Comparison of ENCODE assay signal across 8 cellular contexts in the genomic region with DNA sequence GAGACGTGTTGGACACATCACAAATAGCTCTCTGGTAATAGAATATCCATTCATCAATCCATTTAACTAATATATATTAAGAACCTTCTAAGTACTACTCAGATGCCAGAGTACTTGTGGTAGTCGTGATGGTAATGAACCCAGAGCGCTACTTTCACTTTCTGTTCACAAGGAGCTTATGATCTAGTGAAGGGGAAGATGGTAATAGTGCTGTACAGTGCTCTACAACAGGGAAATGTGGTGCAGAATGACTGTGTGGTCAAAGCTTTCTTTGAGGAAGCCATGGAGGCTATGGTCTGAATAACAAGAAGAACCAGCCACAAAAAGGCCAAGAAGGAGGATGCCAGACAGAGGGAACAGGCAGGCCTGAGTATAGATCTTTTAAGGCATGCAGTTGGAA.
DNase-seq lines count a peak whose midpoint lies in the region; ATAC-seq, FAIRE-seq and TF ChIP-seq lines count a peak whose summit lies in the region.

No MANE protein-coding gene starts in this region.

- no peaks in the 10 kb centered on the region for H4K20me1 ChIP-seq in osteoblast (ENCODE audit: insufficient read depth, low read length)

- H3K27me3 ChIP-seq in osteoblast (ENCODE audit: insufficient read depth, low read length): no peaks in the 10 kb centered on the region

- H3K27me3 Mint-ChIP-seq in activated naive CD8-positive, alpha-beta T cell treated with anti-CD3 and anti-CD28 coated beads, Interleukin-2, amount 10 ng/mL, durations not matched to agents 7 days and 5 days: peaks cover 2% of the 10 kb centered on the region

- peaks cover 6% of the 10 kb centered on the region for H3K4me1 ChIP-seq in osteoblast (ENCODE audit: insufficient read depth, low read length)

- POLR2A ChIA-PET in activated naive CD8-positive, alpha-beta T cell treated with anti-CD3 and anti-CD28 coated beads, Interleukin-2, amount 10 ng/mL, durations not matched to agents 7 days and 5 days (lab: Charles Lee): interaction anchor here (0.9 to 2.5 kb wide), 8 partner anchors 12 to 55 kb away, joined by 3 to 20 read pairs (median 8); no protein-coding TSS in a partner anchor

- peaks cover 4% of the 10 kb centered on the region for H3K36me3 Mint-ChIP-seq in activated naive CD8-positive, alpha-beta T cell treated with anti-CD3 and anti-CD28 coated beads, Interleukin-2, amount 10 ng/mL, durations not matched to agents 7 days and 5 days

- ATAC-seq in GM21360 (IDR thresholded peaks at IDR 0.05; ENCODE audit: unreplicated experiment) (peak; percentile 92), HG03571 (IDR thresholded peaks at IDR 0.05; ENCODE audit: unreplicated experiment) (peak; percentile 54)
- ATAC-seq in activated naive CD8-positive, alpha-beta T cell treated with anti-CD3 and anti-CD28 coated beads, Interleukin-2, amount 10 ng/mL, durations not matched to agents 7 days and 5 days (ENCODE audit: low read depth): peak; percentile 96

- H3K27ac ChIP-seq in osteoblast (ENCODE audit: low read depth, low read length): no peak overlapping the region

- H3K4me1 Mint-ChIP-seq in activated naive CD8-positive, alpha-beta T cell treated with anti-CD3 and anti-CD28 coated beads, Interleukin-2, amount 10 ng/mL, durations not matched to agents 7 days and 5 days: peaks cover 11% of the 10 kb centered on the region

- no peak for FAIRE-seq in urothelium cell line (lab: Jason Lieb, UNC)

- H2AFZ ChIP-seq in osteoblast (ENCODE audit: low read length): peak overlapping the region; percentile 59

- H3K9me3 ChIP-seq in osteoblast (ENCODE audit: low read depth, low read length): no peaks in the 10 kb centered on the region

- peak; percentile 52 for DNase-seq in DMS53 (lab: John Stamatoyannopoulos, UW)
- DNase-seq in activated naive CD8-positive, alpha-beta T cell treated with anti-CD3 and anti-CD28 coated beads, Interleukin-2, amount 10 ng/mL, durations not matched to agents 7 days and 5 days: no peak
- no peak for DNase-seq in osteoblast (ENCODE audit: insufficient read length, low spot score, missing footprints)
- DNase-seq in SHP77 treated with DMSO at 0.1 percent for 48 hours (lab: John Stamatoyannopoulos, UW): no peak
- DNase-seq in urothelium cell line (ENCODE audit: low spot score): no peak
- no peak for DNase-seq in hippocampal formation (lab: John Stamatoyannopoulos, UW)

- no peaks in the 10 kb centered on the region for H3K36me3 ChIP-seq in osteoblast (ENCODE audit: insufficient read depth, low read length)

- H3K4me3 ChIP-seq in osteoblast (ENCODE audit: insufficient read depth, low read length): no peak overlapping the region

- H3K27ac Mint-ChIP-seq in activated naive CD8-positive, alpha-beta T cell treated with anti-CD3 and anti-CD28 coated beads, Interleukin-2, amount 10 ng/mL, durations not matched to agents 7 days and 5 days: no peak overlapping the region

- H3K4me3 Mint-ChIP-seq in activated naive CD8-positive, alpha-beta T cell treated with anti-CD3 and anti-CD28 coated beads, Interleukin-2, amount 10 ng/mL, durations not matched to agents 7 days and 5 days: peak overlapping the region; percentile 81

- H3K4me2 ChIP-seq in osteoblast (ENCODE audit: insufficient read depth, low read length): peak overlapping the region; percentile 42

- no peaks in the 10 kb centered on the region for H3K79me2 ChIP-seq in osteoblast (ENCODE audit: insufficient read depth, low read length)

- TF ChIP-seq CTCF in osteoblast (IDR thresholded peaks at IDR 0.05; ENCODE audit: extremely low read depth, low read depth, low read length): no peak

- no peaks in the 10 kb centered on the region for H3K9me3 Mint-ChIP-seq in activated naive CD8-positive, alpha-beta T cell treated with anti-CD3 and anti-CD28 coated beads, Interleukin-2, amount 10 ng/mL, durations not matched to agents 7 days and 5 days
